22 cellular contexts compared by ENCODE assay signal in genomic region chr3:27643355-27643754, GRCh38.
DNase-seq lines count a peak whose midpoint lies in the region; ATAC-seq and TF ChIP-seq lines count a peak whose summit lies in the region.
"Had no signal": no experiment of that assay in that cellular context is flagged by ENCODE, and none has a peak within 500 bp of the region (broad histone marks: within the 10 kb centered on the region; RNA-seq: fewer than 3 reads in every experiment).

No MANE protein-coding gene starts in this region.

- no TSS peak for BruUV-seq in MCF 10A (replicated peaks; lab: Mats Ljungman, UMichigan)

- H3F3A ChIP-seq in MM.1S (ENCODE audit: insufficient read depth, low read length) = no peaks in the 10 kb centered on the region

- no peaks in the 10 kb centered on the region for H3K4me1 Mint-ChIP-seq in MCF 10A (ENCODE audit: insufficient read depth, unreplicated experiment)
- H3K4me1 Mint-ChIP-seq: nephron progenitor cell had no signal

- H3K27ac Mint-ChIP-seq in MCF 10A (ENCODE audit: low read depth, unreplicated experiment) = no peak overlapping the region
- H3K27ac Mint-ChIP-seq: nephron progenitor cell had no signal

- no peaks in the 10 kb centered on the region for H4K20me1 ChIP-seq in MM.1S (ENCODE audit: insufficient read depth, low read length)

- POLR2A ChIA-PET in MCF 10A (lab: Yijun Ruan, JAX) = interaction anchor here (0.6 kb wide), 1 partner anchor 705 kb away, joined by 3 read pairs; the partner anchor contains the start of genes AZI2 and ZCWPW2

- TF ChIP-seq POLR2A in breast epithelium (IDR thresholded peaks at IDR 0.05) = no peak

- ATAC-seq in GM18870 (IDR thresholded peaks at IDR 0.05; ENCODE audit: unreplicated experiment) = no peak
- ATAC-seq: left cardiac atrium had no signal

- no peak overlapping the region for H2AFZ ChIP-seq in MM.1S (ENCODE audit: low read length)

- H3K36me3 Mint-ChIP-seq in MCF 10A (ENCODE audit: insufficient read depth, unreplicated experiment) = no peaks in the 10 kb centered on the region

- TF ChIP-seq CTCF in breast epithelium (IDR thresholded peaks at IDR 0.05) = no peak
- no peak for TF ChIP-seq CTCF in MCF 10A (IDR thresholded peaks at IDR 0.05; ENCODE audit: unreplicated experiment)
- TF ChIP-seq CTCF in MM.1S (IDR thresholded peaks at IDR 0.05; ENCODE audit: low read length) = no peak

- H3K4me2 ChIP-seq in MM.1S (ENCODE audit: low read depth, low read length) = no peak overlapping the region

- H3K4me3 ChIP-seq in breast epithelium (no peak overlapping the region), SJCRH30 (peak overlapping the region; percentile 24), MM.1S (ENCODE audit: low read length) (no peak overlapping the region)
- H3K4me3 ChIP-seq: prostate gland, spleen had no signal

- no peaks in the 10 kb centered on the region for H3K79me2 ChIP-seq in MM.1S (ENCODE audit: low read length)

- H3K9ac ChIP-seq in MM.1S (ENCODE audit: low read length) = no peak overlapping the region

- H3K9me2 ChIP-seq in MM.1S (replicated peaks; ENCODE audit: insufficient read depth, low read length) = no peaks in the 10 kb centered on the region

- CTCF ChIA-PET in MCF 10A (lab: Yijun Ruan, JAX) = no interaction called here

- no peaks in the 10 kb centered on the region for H3K4me1 ChIP-seq in breast epithelium
- H3K4me1 ChIP-seq in SJCRH30 = peaks cover 24% of the 10 kb centered on the region
- no peaks in the 10 kb centered on the region for H3K4me1 ChIP-seq in MM.1S (ENCODE audit: low read length)
- H3K4me1 ChIP-seq: prostate gland had no signal

- H3K36me3 ChIP-seq in breast epithelium (no peaks in the 10 kb centered on the region), SJCRH30 (no peaks in the 10 kb centered on the region), MM.1S (replicated peaks; ENCODE audit: insufficient read depth, low read length) (no peaks in the 10 kb centered on the region)
- H3K36me3 ChIP-seq: prostate gland, spleen had no signal

- H3K27ac ChIP-seq in breast epithelium = peak overlapping the region; percentile 75
- peak overlapping the region; percentile 54 for H3K27ac ChIP-seq in SJCRH30
- H3K27ac ChIP-seq in MM.1S (ENCODE audit: low read length) = no peak overlapping the region
- H3K27ac ChIP-seq: prostate gland, RWPE1, spleen had no signal

- H3K9me3 Mint-ChIP-seq in MCF 10A (ENCODE audit: unreplicated experiment) = no peaks in the 10 kb centered on the region
- H3K9me3 Mint-ChIP-seq: nephron progenitor cell had no signal

- H3K4me3 Mint-ChIP-seq in MCF 10A (ENCODE audit: unreplicated experiment) = no peak overlapping the region
- H3K4me3 Mint-ChIP-seq: nephron progenitor cell had no signal

- H3K27me3 Mint-ChIP-seq in MCF 10A (ENCODE audit: insufficient read depth, unreplicated experiment) = no peaks in the 10 kb centered on the region

- DNase-seq in breast epithelium (ENCODE audit: low spot score in 2 of 2) (no peak), MCF 10A (ENCODE audit: unreplicated experiment) (no peak), SJCRH30 (peak; percentile 63 to 85), fibroblast of peridontal ligament (ENCODE audit: extremely low read depth) (peak; percentile 51), medulla oblongata (ENCODE audit: extremely low spot score) (no peak), MM.1S (no peak)
- no peak for DNase-seq in activated naive CD4-positive, alpha-beta T cell treated with Interleukin-2 at 50 U/mL for 16 hours
- DNase-seq: ACHN; activated CD4-positive, alpha-beta T cell treated with anti-CD3 and anti-CD28 coated beads for 48 hours; activated effector memory CD4-positive, alpha-beta T cell treated with Interleukin-2 at 50 U/mL for 16 hours; caudate nucleus; DMS79; erythroblast; left cardiac atrium; NCI-H1436; nephron progenitor cell; spleen; stimulated activated CD4-positive, alpha-beta T cell treated with anti-CD3 and anti-CD28 coated beads, Interleukin-4, amount 100 ng/mL, for 4 hours; SW 1271 had no signal

- no peaks in the 10 kb centered on the region for H3K9me3 ChIP-seq in breast epithelium
- no peaks in the 10 kb centered on the region for H3K9me3 ChIP-seq in SJCRH30 (replicated peaks)
- no peaks in the 10 kb centered on the region for H3K9me3 ChIP-seq in MM.1S (replicated peaks; ENCODE audit: insufficient read depth, low read length)
- H3K9me3 ChIP-seq: prostate gland, spleen had no signal

- H3K27me3 ChIP-seq in breast epithelium = no peaks in the 10 kb centered on the region
- no peaks in the 10 kb centered on the region for H3K27me3 ChIP-seq in SJCRH30
- H3K27me3 ChIP-seq in MM.1S (replicated peaks; ENCODE audit: insufficient read depth, low read length) = no peaks in the 10 kb centered on the region
- H3K27me3 ChIP-seq: spleen had no signal

- intact Hi-C loops in breast epithelium (cut with DNase I; ENCODE audit: low total_unique reads) (no loop called here), MCF 10A (cut with micrococcal nuclease) (no loop called here)

Comparison
In these comparisons a context has a peak if more than half of its experiments do, and no peak if none do; other contexts are left out.
1. DNase-seq: peak in SJCRH30 (2 of 2) and fibroblast of peridontal ligament (single experiment); none in breast epithelium (0 of 2), MCF 10A (single experiment), medulla oblongata (single experiment), MM.1S (single experiment) and activated naive CD4-positive, alpha-beta T cell treated with Interleukin-2 at 50 U/mL for 16 hours (single experiment).